1 cellular context compared by ENCODE assay signal in genomic region chr21:38221594-38221993, GRCh38.
TF ChIP-seq lines count a peak whose summit lies in the region.

No MANE protein-coding gene starts in this region.

TF ChIP-seq in GM12878, 131 proteins besides CTCF, POLR2A, EP300 and RAD21 (continued from another document):
- TF ChIP-seq, protein P1, sequence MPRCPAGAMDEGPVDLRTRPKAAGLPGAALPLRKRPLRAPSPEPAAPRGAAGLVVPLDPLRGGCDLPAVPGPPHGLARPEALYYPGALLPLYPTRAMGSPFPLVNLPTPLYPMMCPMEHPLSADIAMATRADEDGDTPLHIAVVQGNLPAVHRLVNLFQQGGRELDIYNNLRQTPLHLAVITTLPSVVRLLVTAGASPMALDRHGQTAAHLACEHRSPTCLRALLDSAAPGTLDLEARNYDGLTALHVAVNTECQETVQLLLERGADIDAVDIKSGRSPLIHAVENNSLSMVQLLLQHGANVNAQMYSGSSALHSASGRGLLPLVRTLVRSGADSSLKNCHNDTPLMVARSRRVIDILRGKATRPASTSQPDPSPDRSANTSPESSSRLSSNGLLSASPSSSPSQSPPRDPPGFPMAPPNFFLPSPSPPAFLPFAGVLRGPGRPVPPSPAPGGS (IDR thresholded peaks at IDR 0.05; ENCODE audit: borderline replicate concordance, insufficient read depth, low read depth, low read length, poor library complexity, severe bottlenecking), result no peak
